In genomic region chr5:8719797-8720196, GRCh38 we compare ENCODE assay signal across 6 cellular contexts.
"Had no signal": no experiment of that assay in that cellular context is flagged by ENCODE, and none has a peak within 500 bp of the region (broad histone marks: within the 10 kb centered on the region; RNA-seq: fewer than 3 reads in every experiment).

No MANE protein-coding gene starts in this region.

- H3K27ac ChIP-seq: HL-60 had no signal

- H3K9me3 ChIP-seq: HAP-1 had no signal

- H3K36me3 ChIP-seq: HAP-1 had no signal

- H3K4me2 ChIP-seq: GM23338 had no signal

- ATAC-seq: GM23338, HCT116 had no signal

- H2AFZ ChIP-seq: GM23338 had no signal

- H3K4me1 ChIP-seq: HAP-1 had no signal

- DNase-seq: H7, KG1 had no signal

- H3K4me3 ChIP-seq: GM23338, HAP-1 had no signal
